In genomic region chr2:197369228-197369945, GRCh38 we compare ENCODE assay signal across 17 cellular contexts. TPM values are rescaled to one million over a fixed set of nuclear protein-coding genes. Genes with fewer than 3 reads are reported as not detected.
DNase-seq lines count a peak whose midpoint lies in the region; ATAC-seq, FAIRE-seq and TF ChIP-seq lines count a peak whose summit lies in the region.
"Had no signal": no experiment of that assay in that cellular context is flagged by ENCODE, and none has a peak within 500 bp of the region (broad histone marks: within the 10 kb centered on the region; RNA-seq: fewer than 3 reads in every experiment).

No MANE protein-coding gene starts in this region.

- H3K27me3 ChIP-seq in CD8-positive, alpha-beta T cell (ENCODE audit: insufficient read depth, low read length), result no peaks in the 10 kb centered on the region
- no peaks in the 10 kb centered on the region for H3K27me3 ChIP-seq in psoas muscle (ENCODE audit: insufficient read depth in 3 of 3, low read length in 2 of 3)
- H3K27me3 ChIP-seq: gastroesophageal sphincter, neutrophil, thyroid gland had no signal

- no peak overlapping the region for H3K4me3 Mint-ChIP-seq in CD8-positive, alpha-beta T cell
- H3K4me3 Mint-ChIP-seq: activated B cell treated with CpG ODN at 0.5 μM for 24 hours had no signal

- peaks cover 21% of the 10 kb centered on the region for H3K4me1 Mint-ChIP-seq in CD8-positive, alpha-beta T cell (ENCODE audit: low read depth)

- H3K9me3 Mint-ChIP-seq in CD8-positive, alpha-beta T cell, result no peaks in the 10 kb centered on the region
- H3K9me3 Mint-ChIP-seq: activated B cell treated with CpG ODN at 0.5 μM for 24 hours had no signal

- H3K27ac ChIP-seq in CD8-positive, alpha-beta T cell (ENCODE audit: low read depth, low read length), result no peak overlapping the region
- peak overlapping the region; percentile 78 for H3K27ac ChIP-seq in psoas muscle
- H3K27ac ChIP-seq: gastroesophageal sphincter, neutrophil, thyroid gland had no signal

- no peaks in the 10 kb centered on the region for H3K27me3 Mint-ChIP-seq in CD8-positive, alpha-beta T cell (ENCODE audit: low read depth)
- H3K27me3 Mint-ChIP-seq: activated B cell treated with CpG ODN at 0.5 μM for 24 hours had no signal

- no peaks in the 10 kb centered on the region for H3K36me3 ChIP-seq in CD8-positive, alpha-beta T cell (ENCODE audit: insufficient read depth, low read length)
- no peaks in the 10 kb centered on the region for H3K36me3 ChIP-seq in psoas muscle (ENCODE audit: insufficient read depth in 1 of 2, low read depth in 1 of 2)
- H3K36me3 ChIP-seq: gastroesophageal sphincter, neutrophil, thyroid gland had no signal

- WGBS in psoas muscle, 3 donors, result 49 to 64% (median 52%) methylated on average over 5 of the region's 5 CpGs

- CTCF ChIA-PET in CD8-positive, alpha-beta T cell (lab: Charles Lee), result interaction anchor here (0.6 to 1.7 kb wide), 5 partner anchors 9 to 257 kb away, joined by 3 to 8 read pairs (median 4); no protein-coding TSS in a partner anchor

- intact Hi-C loops in CD8-positive, alpha-beta T cell (cut with DNase I, micrococcal nuclease), result no loop called here
- intact Hi-C loops in psoas muscle (cut with DNase I), result loop anchor here in 1 of 2 donors (2.0 kb wide), 1 partner anchor 59 kb away; the partner anchor contains the start of gene ANKRD44

- FAIRE-seq in endometrium (lab: Jason Lieb, UNC), result peak; percentile 69
- FAIRE-seq: G401.6 had no signal

- peak overlapping the region; percentile 14 for H3K27ac Mint-ChIP-seq in CD8-positive, alpha-beta T cell
- H3K27ac Mint-ChIP-seq: activated B cell treated with CpG ODN at 0.5 μM for 24 hours had no signal

- H3K4me1 ChIP-seq in CD8-positive, alpha-beta T cell (ENCODE audit: insufficient read depth, low read length), result peaks cover 15% of the 10 kb centered on the region
- peaks cover 15% of the 10 kb centered on the region for H3K4me1 ChIP-seq in psoas muscle
- H3K4me1 ChIP-seq: gastroesophageal sphincter, thyroid gland had no signal

- TF ChIP-seq CTCF in CD8-positive, alpha-beta T cell (IDR thresholded peaks at IDR 0.05), result no peak
- TF ChIP-seq CTCF in psoas muscle (IDR thresholded peaks at IDR 0.05), result no peak

- no peak for ATAC-seq in CD8-positive, alpha-beta T cell
- ATAC-seq in psoas muscle, result peak in 3 of 4 donors; percentile 9 to 25 (median 23)
- no peak for ATAC-seq in GM18520 (IDR thresholded peaks at IDR 0.05; ENCODE audit: unreplicated experiment)
- ATAC-seq in HG03460 (IDR thresholded peaks at IDR 0.05; ENCODE audit: unreplicated experiment), result no peak
- ATAC-seq: gastroesophageal sphincter had no signal

- DNase-seq in CD8-positive, alpha-beta T cell, result no peak
- DNase-seq in KBM-7 (peak; percentile 49), psoas muscle (no peak), amygdala (lab: John Stamatoyannopoulos, UW) (no peak)
- DNase-seq: activated B cell treated with CpG ODN at 0.5 μM for 24 hours; caudate nucleus; effector memory CD4-positive, alpha-beta T cell; NCI-H1092; thyroid gland had no signal

- no peak overlapping the region for H3K4me3 ChIP-seq in CD8-positive, alpha-beta T cell (ENCODE audit: low read depth, low read length)
- no peak overlapping the region for H3K4me3 ChIP-seq in psoas muscle
- H3K4me3 ChIP-seq: gastroesophageal sphincter, lung, thyroid gland had no signal

- POLR2A ChIA-PET in CD8-positive, alpha-beta T cell (lab: Charles Lee), result interaction anchor here (1.3 to 2.5 kb wide), 2 partner anchors 11 to 60 kb away, joined by 3 to 8 read pairs; no protein-coding TSS in a partner anchor

- H3K36me3 Mint-ChIP-seq in CD8-positive, alpha-beta T cell, result no peaks in the 10 kb centered on the region
- H3K36me3 Mint-ChIP-seq: activated naive CD4-positive, alpha-beta T cell treated with anti-CD3 and anti-CD28 coated beads, Interleukin-2, amount 50 U/mL, for 72 hours had no signal

- in situ Hi-C loops in KBM-7 (cut with MboI; ENCODE audit: low pct_unique_long_range_greater_than_20kb, low sequenced_read_pairs), result no loop called here

- no peaks in the 10 kb centered on the region for H3K9me3 ChIP-seq in CD8-positive, alpha-beta T cell (ENCODE audit: low read length)
- H3K9me3 ChIP-seq in psoas muscle, result no peaks in the 10 kb centered on the region
- H3K9me3 ChIP-seq: gastroesophageal sphincter, neutrophil, thyroid gland had no signal

RNA-seq across cellular contexts. Expression of gene ANKRD44, which starts 58.8 kb away (rescaled TPM):
- total RNA-seq in CD8-positive, alpha-beta T cell, result 100 to 1,000 TPM; 113 to 115 TPM
- 1 to 10 TPM; 1.7 to 9.3 (median 8.5) TPM for total RNA-seq in psoas muscle
- polyA plus RNA-seq in psoas muscle, result under 1 TPM; 0.35 to 0.93 (median 0.40) TPM

Comparison
In these comparisons a context has a peak if more than half of its experiments do, and no peak if none do; other contexts are left out.
1. ATAC-seq: peak in psoas muscle (3 of 4); none in CD8-positive, alpha-beta T cell (single experiment), GM18520 (single experiment) and HG03460 (single experiment).
2. RNA of gene ANKRD44, which starts 58.8 kb away (total RNA-seq): 113 to 115 TPM in CD8-positive, alpha-beta T cell; 1.7 to 9.3 TPM in psoas muscle; every median in the first group is over 10 times any median in the second.